In the genomic region with DNA sequence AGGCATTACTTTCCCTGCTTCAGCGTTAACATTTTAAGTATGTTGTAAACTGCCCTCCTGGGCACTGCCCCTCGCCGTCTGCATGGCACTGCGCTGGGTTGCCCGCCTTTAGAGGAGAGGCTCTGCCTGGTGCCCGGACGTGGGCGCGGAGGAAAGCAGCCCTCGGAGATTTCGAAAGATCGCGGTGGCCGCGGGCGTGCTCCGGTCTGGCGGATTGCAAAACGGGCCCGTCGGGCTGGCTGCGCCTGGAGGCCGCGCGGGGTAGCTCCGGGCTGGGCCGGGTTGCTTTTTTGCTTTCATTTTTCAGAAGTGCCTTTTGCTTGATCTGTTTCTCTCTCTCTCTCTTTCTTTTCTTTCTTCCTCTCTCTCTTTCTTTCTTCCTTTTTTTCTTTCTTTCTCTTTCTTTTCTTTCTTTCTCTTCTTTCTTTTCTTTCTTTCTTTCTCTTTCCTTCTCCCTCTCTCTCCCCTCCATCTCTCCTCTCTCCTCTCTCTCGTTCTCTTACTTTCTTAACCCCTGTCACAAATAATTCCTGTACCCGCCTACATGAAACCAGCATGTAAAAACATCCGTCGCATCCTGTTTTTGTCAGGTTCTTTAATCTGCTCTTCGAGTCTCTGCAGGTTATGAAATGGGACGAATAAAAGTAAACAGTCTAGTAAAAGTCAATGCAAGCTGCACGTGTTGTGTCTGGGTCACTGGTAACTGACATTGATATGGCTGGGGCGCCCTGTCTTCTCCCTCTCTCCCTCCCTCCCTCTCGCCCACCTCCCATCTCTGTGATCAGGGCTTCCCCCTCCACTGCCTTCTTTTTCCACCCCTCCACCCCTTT, we compare ENCODE assay signal across 8 cellular contexts. TPM values are rescaled to one million over a fixed set of nuclear protein-coding genes. Genes with fewer than 3 reads are reported as not detected.
DNase-seq lines count a peak whose midpoint lies in the region; ATAC-seq and TF ChIP-seq lines count a peak whose summit lies in the region.

No MANE protein-coding gene starts in this region.

- H3K27ac ChIP-seq in urinary bladder (ENCODE audit: low read depth) = peak overlapping the region; percentile 60

- no peaks in the 10 kb centered on the region for H3K36me3 ChIP-seq in urinary bladder (ENCODE audit: insufficient read depth)

- H3K4me1 Mint-ChIP-seq in glutamatergic neuron (ENCODE audit: low read depth, unreplicated experiment) = peaks cover 3% of the 10 kb centered on the region
- peaks cover 28% of the 10 kb centered on the region for H3K4me1 Mint-ChIP-seq in osteocyte (ENCODE audit: unreplicated experiment)

- H3K27ac Mint-ChIP-seq in glutamatergic neuron (ENCODE audit: unreplicated experiment) (no peak overlapping the region), osteocyte (ENCODE audit: unreplicated experiment) (peak overlapping the region; percentile 76)

- peak; percentile 33 for DNase-seq in Ammon's horn (ENCODE audit: low spot score)
- DNase-seq in OCI-M1 (lab: John Stamatoyannopoulos, UW) = peak; percentile 80
- DNase-seq in activated gamma-delta T cell treated with Interleukin-2 at 50 U/mL for 16 hours = peak; percentile 45
- peak; percentile 75 for DNase-seq in glutamatergic neuron
- DNase-seq in osteocyte (ENCODE audit: extremely low spot score, unreplicated experiment) = peak; percentile 91

- H3K27me3 Mint-ChIP-seq in glutamatergic neuron (ENCODE audit: unreplicated experiment) (peaks cover 20% of the 10 kb centered on the region), osteocyte (ENCODE audit: unreplicated experiment) (no peaks in the 10 kb centered on the region)

- H3K4me3 Mint-ChIP-seq in glutamatergic neuron (ENCODE audit: unreplicated experiment) (peak overlapping the region; percentile 85), osteocyte (ENCODE audit: unreplicated experiment) (peak overlapping the region; percentile 84)

- TF ChIP-seq CTCF in glutamatergic neuron (IDR thresholded peaks at IDR 0.05; ENCODE audit: partially characterized antibody, unreplicated experiment) = peak; percentile 29
- peak; percentile 33 for TF ChIP-seq CTCF in osteocyte (IDR thresholded peaks at IDR 0.05)

- ATAC-seq in GM18907 (IDR thresholded peaks at IDR 0.05; ENCODE audit: unreplicated experiment) = peak; percentile 73
- peak; percentile 48 for ATAC-seq in HG03103 (IDR thresholded peaks at IDR 0.05; ENCODE audit: low read depth, unreplicated experiment)

- H3K36me3 Mint-ChIP-seq in glutamatergic neuron (ENCODE audit: unreplicated experiment) (peaks cover 5% of the 10 kb centered on the region), osteocyte (ENCODE audit: unreplicated experiment) (peaks cover 3% of the 10 kb centered on the region)

- H3K4me1 ChIP-seq in urinary bladder (ENCODE audit: insufficient read depth) = no peaks in the 10 kb centered on the region

- H3K9me3 Mint-ChIP-seq in glutamatergic neuron (ENCODE audit: unreplicated experiment) (peaks cover 9% of the 10 kb centered on the region), osteocyte (ENCODE audit: unreplicated experiment) (no peaks in the 10 kb centered on the region)

- H3K4me3 ChIP-seq in urinary bladder (ENCODE audit: low read depth, low read length) = peak overlapping the region; percentile 65

- under 1% methylated on average over 36 of the region's 36 CpGs for WGBS in urinary bladder

RNA-seq across cellular contexts. Expression of a gene that starts 1.7 kb away (rescaled TPM):
- 0.98 TPM for total RNA-seq in glutamatergic neuron (ENCODE audit: unreplicated experiment)
- 10.5 and 14.1 TPM in 2 replicates for total RNA-seq in osteocyte
- 19.7 TPM for total RNA-seq in urinary bladder
- polyA plus RNA-seq in urinary bladder = 8.2 TPM

Comparison
In these comparisons a context has a peak if more than half of its experiments do, and no peak if none do; other contexts are left out.
1. Peak in every context shown above with its lines: DNase-seq, ATAC-seq, H3K4me3 ChIP-seq and H3K27ac ChIP-seq.
2. DNase-seq: peak in every context shown above with its lines; median percentile 91 in osteocyte; 80 in OCI-M1; 75 in glutamatergic neuron; 45 in activated gamma-delta T cell treated with Interleukin-2 at 50 U/mL for 16 hours; 33 in Ammon's horn.